20 cellular contexts compared by ENCODE assay signal in genomic region chr2:176137883-176138282, GRCh38. TPM values are rescaled to one million over a fixed set of nuclear protein-coding genes. Genes with fewer than 3 reads are reported as not detected.
A peak's percentile ranks its signal among the peaks of the same experiment; 100 is the strongest.
DNase-seq lines count a peak whose midpoint lies in the region; ATAC-seq and TF ChIP-seq lines count a peak whose summit lies in the region.
"Had no signal": no experiment of that assay in that cellular context is flagged by ENCODE, and none has a peak within 500 bp of the region (broad histone marks: within the 10 kb centered on the region; RNA-seq: fewer than 3 reads in every experiment).

No MANE protein-coding gene starts in this region.

- 43 to 71% (median 55%) methylated on average over 7 of the region's 7 CpGs for WGBS in adrenal gland, 4 donors
- 78% methylated on average over 4 of the region's 7 CpGs for WGBS in mesenchymal stem cell
- WGBS in testis, 2 donors: 15 to 17% methylated on average over 7 of the region's 7 CpGs

- no peak overlapping the region for H2BK15ac ChIP-seq in mesenchymal stem cell (ENCODE audit: low read depth, poor library complexity, severe bottlenecking)

- TF ChIP-seq POLR2A in adrenal gland (IDR thresholded peaks at IDR 0.05) (no peak), testis (IDR thresholded peaks at IDR 0.05) (no peak)

- H3K4ac ChIP-seq in mesenchymal stem cell (ENCODE audit: low read depth in 1 of 2, low read length in 2 of 2): no peak overlapping the region

- H2BK120ac ChIP-seq in mesenchymal stem cell (ENCODE audit: low read depth, low read length): no peak overlapping the region

- H3K27me3 ChIP-seq in adrenal gland: no peaks in the 10 kb centered on the region
- peaks cover 0 to 67% of the 10 kb centered on the region in 2 experiments for H3K27me3 ChIP-seq in mesenchymal stem cell (ENCODE audit: control insufficient read depth in 1 of 2, insufficient read depth in 1 of 2, low read length in 2 of 2)
- H3K27me3 ChIP-seq in testis: no peaks in the 10 kb centered on the region

- H3K9me3 ChIP-seq in adrenal gland (replicated peaks in 1 of 3) (no peaks in the 10 kb centered on the region), mesenchymal stem cell (ENCODE audit: control insufficient read depth, low read length) (no peaks in the 10 kb centered on the region), testis (no peaks in the 10 kb centered on the region)

- peaks cover 31 to 52% of the 10 kb centered on the region in 2 donors for H3K4me1 ChIP-seq in adrenal gland (replicated peaks in 1 of 2)
- peaks cover 15% of the 10 kb centered on the region for H3K4me1 ChIP-seq in mesenchymal stem cell (ENCODE audit: control insufficient read depth, insufficient read depth, low read depth, low read length)
- peaks cover 13% of the 10 kb centered on the region for H3K4me1 ChIP-seq in testis

- ATAC-seq in GM18907 (IDR thresholded peaks at IDR 0.05; ENCODE audit: unreplicated experiment): no peak
- no peak for ATAC-seq in GM19467 (IDR thresholded peaks at IDR 0.05; ENCODE audit: unreplicated experiment)
- ATAC-seq: CD8-positive, alpha-beta T cell; left colon had no signal

- TF ChIP-seq CTCF in adrenal gland (IDR thresholded peaks at IDR 0.05) (no peak), testis (IDR thresholded peaks at IDR 0.05) (no peak)

- no peak overlapping the region for H2AFZ ChIP-seq in mesenchymal stem cell (ENCODE audit: low read depth, low read length)

- H3K4me3 ChIP-seq in adrenal gland: peak overlapping the region in 2 of 4 donors; percentile 42 to 96
- H3K4me3 ChIP-seq in mesenchymal stem cell (ENCODE audit: insufficient read depth in 1 of 2, low read depth in 1 of 2, low read length in 2 of 2): peak overlapping the region in 1 of 2 experiments; percentile 86
- peak overlapping the region; percentile 87 to 89 for H3K4me3 ChIP-seq in testis

- no peak overlapping the region for H2BK12ac ChIP-seq in mesenchymal stem cell (ENCODE audit: low read length in 2 of 2)

- H3K27ac ChIP-seq in adrenal gland (peak overlapping the region in 4 of 5 donors; percentile 58 to 97 (median 89)), mesenchymal stem cell (ENCODE audit: low read length, poor library complexity, severe bottlenecking) (no peak overlapping the region), testis (peak overlapping the region; percentile 79 to 99)
- H3K27ac ChIP-seq: 22Rv1 had no signal

- no peak overlapping the region for H2AK5ac ChIP-seq in mesenchymal stem cell (ENCODE audit: low read length, severe bottlenecking)

- H2BK5ac ChIP-seq in mesenchymal stem cell (ENCODE audit: low read depth, low read length, poor library complexity, severe bottlenecking): no peak overlapping the region

- no peak overlapping the region for H4K91ac ChIP-seq in mesenchymal stem cell (ENCODE audit: low read length)

- H3K36me3 ChIP-seq in adrenal gland (replicated peaks in 1 of 2) (peaks cover 0 to 2% of the 10 kb centered on the region in 2 donors), mesenchymal stem cell (ENCODE audit: control insufficient read depth in 1 of 2, insufficient read depth in 2 of 2, low read depth in 1 of 2, low read length in 2 of 2) (no peaks in the 10 kb centered on the region), testis (ENCODE audit: low read depth, missing control alignments) (no peaks in the 10 kb centered on the region)

- no peak overlapping the region for H3K18ac ChIP-seq in mesenchymal stem cell (ENCODE audit: low read depth in 1 of 2, low read length in 2 of 2)

- DNase-seq in DMS79 treated with DMSO at 0.1 percent for 48 hours (lab: John Stamatoyannopoulos, UW) (peak; percentile 27), DMS79 (lab: John Stamatoyannopoulos, UW) (no peak), adrenal gland (peak in 2 of 7 donors; percentile 26 to 53), mesenchymal stem cell (no peak), testis (no peak), NCI-H2029 (lab: John Stamatoyannopoulos, UW) (no peak)
- DNase-seq: activated effector memory CD4-positive, alpha-beta T cell treated with Interleukin-2 at 50 U/mL for 16 hours; CD8-positive, alpha-beta T cell; cortex of kidney; EL; hippocampal formation; NCI-H1105 treated with DMSO at 0.1 percent for 48 hours; NCI-H2227 treated with DMSO at 0.1 percent for 48 hours; T-helper 2 cell had no signal

- H3K9ac ChIP-seq in mesenchymal stem cell (ENCODE audit: low read length): peak overlapping the region; percentile 96

- peaks cover 6% of the 10 kb centered on the region for H3K79me1 ChIP-seq in mesenchymal stem cell (replicated peaks; ENCODE audit: low read length, poor library complexity, severe bottlenecking)

- H3K4me2 ChIP-seq in mesenchymal stem cell (ENCODE audit: low read length, poor library complexity, severe bottlenecking): no peak overlapping the region

- H3K23ac ChIP-seq in mesenchymal stem cell (ENCODE audit: low read length in 2 of 2): no peak overlapping the region

- no peak overlapping the region for H3K14ac ChIP-seq in mesenchymal stem cell (ENCODE audit: low read length in 2 of 2)

- no peak overlapping the region for H4K8ac ChIP-seq in mesenchymal stem cell (ENCODE audit: low read length)

- intact Hi-C loops in adrenal gland (cut with DNase I): no loop called here
- intact Hi-C loops in testis (cut with DNase I; ENCODE audit: low total_unique reads): no loop called here

RNA-seq across cellular contexts. Expression of gene HOXD8, which starts 8.4 kb away (rescaled TPM):
- total RNA-seq in adrenal gland (10 to 100 TPM; 11.3 to 46.2 (median 35.0) TPM), testis (10 to 100 TPM; 39.8 to 41.2 TPM)
- polyA plus RNA-seq in adrenal gland (10 to 100 TPM; 14.4 to 19.8 (median 17.3) TPM), testis (ENCODE audit: insufficient read depth, low read depth, low replicate concordance) (36.6 TPM)
- 0.11 TPM for polyA plus RNA-seq in mesenchymal stem cell (2013, experiment 1 of 2)
- polyA plus RNA-seq in mesenchymal stem cell (2013, experiment 2 of 2): 0.19 TPM
- total RNA-seq: CD8-positive, alpha-beta T cell had no signal

RNA-seq across cellular contexts. Expression of gene HOXD4, which starts 13.5 kb away (rescaled TPM):
- total RNA-seq in adrenal gland: 10 to 100 TPM in 4 of 8 donors, 1 to 10 TPM in 4; 1.9 to 20.2 (median 7.5) TPM
- polyA plus RNA-seq in adrenal gland: 10 to 100 TPM in 2 of 3 donors, 1 to 10 TPM in 1; 2.2 to 38.5 (median 27.0) TPM
- 0.07 TPM for polyA plus RNA-seq in mesenchymal stem cell (2013, experiment 1 of 2)
- not detected for polyA plus RNA-seq in mesenchymal stem cell (2013, experiment 2 of 2)
- 10 to 100 TPM; 11.5 to 13.3 TPM for total RNA-seq in testis
- polyA plus RNA-seq in testis (ENCODE audit: insufficient read depth, low read depth, low replicate concordance): 2.7 TPM
- total RNA-seq: CD8-positive, alpha-beta T cell; temporal lobe had no signal

RNA-seq across cellular contexts. Expression of gene HOXD9, which starts 15.4 kb away (rescaled TPM):
- total RNA-seq in adrenal gland (10 to 100 TPM in 4 of 8 donors, 1 to 10 TPM in 4; 2.7 to 35.6 (median 10.1) TPM), testis (10 to 100 TPM; 15.7 to 21.2 TPM)
- polyA plus RNA-seq in adrenal gland (1 to 10 TPM; 2.5 to 7.6 (median 7.5) TPM), testis (ENCODE audit: insufficient read depth, low read depth, low replicate concordance) (8.2 TPM)
- not detected for polyA plus RNA-seq in mesenchymal stem cell (2013, experiment 1 of 2)
- not detected for polyA plus RNA-seq in mesenchymal stem cell (2013, experiment 2 of 2)
- total RNA-seq: CD8-positive, alpha-beta T cell; temporal lobe had no signal

RNA-seq across cellular contexts. Expression of gene HOXD3, which starts 19.2 kb away (rescaled TPM):
- 10 to 100 TPM in 4 of 8 donors, 1 to 10 TPM in 4; 3.3 to 41.3 (median 10.6) TPM for total RNA-seq in adrenal gland
- 10 to 100 TPM in 2 of 3 donors, 1 to 10 TPM in 1; 2.0 to 15.9 (median 12.5) TPM for polyA plus RNA-seq in adrenal gland
- polyA plus RNA-seq in mesenchymal stem cell (2013, experiment 1 of 2): not detected
- not detected for polyA plus RNA-seq in mesenchymal stem cell (2013, experiment 2 of 2)
- 10 to 100 TPM; 14.0 to 22.3 TPM for total RNA-seq in testis
- polyA plus RNA-seq in testis (ENCODE audit: insufficient read depth, low read depth, low replicate concordance): 2.7 TPM
- total RNA-seq: CD8-positive, alpha-beta T cell; temporal lobe had no signal

RNA-seq across cellular contexts. Expression of gene HOXD10, which starts 21.3 kb away (rescaled TPM):
- total RNA-seq in adrenal gland: under 1 TPM in 2 of 8 donors, not detected in 6; 0.14 to 0.23 TPM
- under 1 TPM in 1 of 3 donors, not detected in 2; 0.11 TPM for polyA plus RNA-seq in adrenal gland
- not detected for polyA plus RNA-seq in mesenchymal stem cell (2013, experiment 1 of 2)
- not detected for polyA plus RNA-seq in mesenchymal stem cell (2013, experiment 2 of 2)
- 1 to 10 TPM; 2.7 to 3.3 TPM for total RNA-seq in testis
- polyA plus RNA-seq in testis (ENCODE audit: insufficient read depth, low read depth, low replicate concordance): 0.92 TPM
- total RNA-seq: CD8-positive, alpha-beta T cell; temporal lobe had no signal
- polyA plus RNA-seq: aorta had no signal
